In genomic region chr11:9613830-9614762, GRCh38 we compare ENCODE assay signal across 1 cellular context.
TF ChIP-seq lines count a peak whose summit lies in the region.

No MANE protein-coding gene starts in this region.

TF ChIP-seq in H1, 55 proteins besides CTCF, POLR2A, EP300 and RAD21:
- TF ChIP-seq HDAC2 (IDR thresholded peaks at IDR 0.05; ENCODE audit: borderline replicate concordance in 1 of 2, low read depth in 2 of 2, low read length in 2 of 2) = peak; percentile 34 to 69; a peak in 3 of 4 replicates
- no peak for TF ChIP-seq CHD7 (IDR thresholded peaks at IDR 0.05; ENCODE audit: insufficient replicate concordance, low read length)
- peak; percentile 7 for TF ChIP-seq CTBP2 (IDR thresholded peaks at IDR 0.05; ENCODE audit: borderline replicate concordance, insufficient read depth, insufficient read length, low read length)
- no peak for TF ChIP-seq POU5F1 (IDR thresholded peaks at IDR 0.05; ENCODE audit: low read depth, low read length)
- no peak for TF ChIP-seq NANOG (IDR thresholded peaks at IDR 0.05; ENCODE audit: insufficient read depth, low read depth, low read length, poor library complexity, severe bottlenecking)
- no peak for TF ChIP-seq YY1 (IDR thresholded peaks at IDR 0.05; ENCODE audit: low read depth, low read length)
- 0 out of 2 replicates have a peak, but pooled peaks have one; percentile 39 for TF ChIP-seq POLR2AphosphoS5 (IDR thresholded peaks at IDR 0.05; ENCODE audit: low read depth, low read length)
- TF ChIP-seq RXRA (IDR thresholded peaks at IDR 0.05; ENCODE audit: insufficient read depth, low read depth, low read length) = no peak
- peak; percentile 83; the same call in 1 of the 2 replicates for TF ChIP-seq TEAD4 (IDR thresholded peaks at IDR 0.05; ENCODE audit: low read depth, low read length)
- peak in 1 of 2 experiments; percentile 36; a peak in 1 of 4 replicates for TF ChIP-seq SIN3A (conservative IDR thresholded peaks at IDR 0.05 in 1 of 2, IDR thresholded peaks at IDR 0.05 in 1 of 2; ENCODE audit: low read depth in 1 of 2, low read length in 2 of 2)
- TF ChIP-seq TAF1 (IDR thresholded peaks at IDR 0.05; ENCODE audit: low read depth, low read length) = peak; percentile 48; the same call in 1 of the 2 replicates
- TF ChIP-seq ASH2L (IDR thresholded peaks at IDR 0.05; ENCODE audit: low read length) = peak; percentile 72
- peak; percentile 36; the same call in 1 of the 2 replicates for TF ChIP-seq EGR1 (IDR thresholded peaks at IDR 0.05; ENCODE audit: borderline replicate concordance, low read depth, low read length)
- peak; percentile 58; the same call in 1 of the 2 replicates for TF ChIP-seq TBP (IDR thresholded peaks at IDR 0.05; ENCODE audit: low read depth, low read length)
- no peak for TF ChIP-seq SP1 (IDR thresholded peaks at IDR 0.05; ENCODE audit: low read depth, low read length)
- peak; percentile 75 for TF ChIP-seq BACH1 (IDR thresholded peaks at IDR 0.05; ENCODE audit: low read length)
- no peak for TF ChIP-seq SRF (IDR thresholded peaks at IDR 0.05; ENCODE audit: low read depth, low read length)
- no peak for TF ChIP-seq ATF2 (IDR thresholded peaks at IDR 0.05; ENCODE audit: low read length)
- TF ChIP-seq PHF8 (conservative IDR thresholded peaks at IDR 0.05; ENCODE audit: low read depth, low read length) = no peak; the same call in 1 of the 2 replicates
- TF ChIP-seq SUZ12 (IDR thresholded peaks at IDR 0.05; ENCODE audit: low read length) = peak; percentile 57; the same call in 1 of the 2 replicates
- TF ChIP-seq BCL11A (IDR thresholded peaks at IDR 0.05; ENCODE audit: low read depth in 2 of 2, low read length in 2 of 2) = no peak
- TF ChIP-seq, protein P1, sequence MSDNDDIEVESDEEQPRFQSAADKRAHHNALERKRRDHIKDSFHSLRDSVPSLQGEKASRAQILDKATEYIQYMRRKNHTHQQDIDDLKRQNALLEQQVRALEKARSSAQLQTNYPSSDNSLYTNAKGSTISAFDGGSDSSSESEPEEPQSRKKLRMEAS (IDR thresholded peaks at IDR 0.05) = peak; percentile 65
